In genomic region chr6:39962831-39963230, GRCh38 we compare ENCODE assay signal across 20 cellular contexts. TPM values are rescaled to one million over a fixed set of nuclear protein-coding genes. Genes with fewer than 3 reads are reported as not detected.
DNase-seq lines count a peak whose midpoint lies in the region; ATAC-seq and TF ChIP-seq lines count a peak whose summit lies in the region.
"Had no signal": no experiment of that assay in that cellular context is flagged by ENCODE, and none has a peak within 500 bp of the region (broad histone marks: within the 10 kb centered on the region; RNA-seq: fewer than 3 reads in every experiment).

No MANE protein-coding gene starts in this region.

- H4K20me1 ChIP-seq in IMR-90 (ENCODE audit: insufficient read depth, low read length), result no peaks in the 10 kb centered on the region

- H3K27ac ChIP-seq in IMR-90 (ENCODE audit: insufficient read depth, low read length) (peak overlapping the region; percentile 20; the same call in 1 of the 2 replicates), esophagus squamous epithelium (peak overlapping the region in 3 of 4 donors; percentile 9 to 35 (median 10)), mesodermal cell (ENCODE audit: low read depth, low read length, severe bottlenecking) (peak overlapping the region; percentile 18)

- peak overlapping the region; percentile 52 for H3K4me2 ChIP-seq in IMR-90 (ENCODE audit: low read depth, low read length)

- H3K4me3 ChIP-seq in IMR-90 (ENCODE audit: insufficient read depth, low read depth, low read length) (no peak overlapping the region), esophagus squamous epithelium (no peak overlapping the region), mesodermal cell (ENCODE audit: extremely low read depth, insufficient read depth, low read length, poor library complexity, severe bottlenecking) (no peak overlapping the region)
- H3K4me3 ChIP-seq: heart left ventricle had no signal

- H4K5ac ChIP-seq in IMR-90 (ENCODE audit: low read depth, low read length), result peak overlapping the region; percentile 12; the same call in 1 of the 2 replicates

- no peak overlapping the region for H2AK9ac ChIP-seq in IMR-90 (replicated peaks; ENCODE audit: low read depth, low read length, poor library complexity)

- H3K27me3 ChIP-seq in IMR-90 (ENCODE audit: control insufficient read depth, insufficient read depth, low read length) (peaks cover 2% of the 10 kb centered on the region; the same call in 1 of the 2 replicates), esophagus squamous epithelium (peaks cover 0 to 3% (median 0%) of the 10 kb centered on the region in 4 donors)

- H3K9ac ChIP-seq in IMR-90 (ENCODE audit: low read depth, low read length), result no peak overlapping the region

- H2AK5ac ChIP-seq in IMR-90 (ENCODE audit: low read depth, low read length), result no peak overlapping the region

- peak overlapping the region; percentile 79; the same call in 1 of the 2 replicates for H2BK20ac ChIP-seq in IMR-90 (ENCODE audit: low read depth, low read length)

- WGBS in IMR-90 (ENCODE audit: extremely low coverage in 2 of 2, insufficient read length in 1 of 2), 2 experiments, result no CpG with 5 or more reads among the region's 4 CpGs
- WGBS in esophagus squamous epithelium, 2 donors, result 54 to 64% methylated on average over 4 of the region's 4 CpGs
- 85 to 100% methylated on average over 2 to 4 of the region's 4 CpGs for WGBS in mesodermal cell (ENCODE audit: insufficient coverage in 2 of 2), 2 experiments

- peak overlapping the region; percentile 79; the same call in 1 of the 2 replicates for H3K18ac ChIP-seq in IMR-90 (ENCODE audit: low read depth, low read length)

- H3K9me3 ChIP-seq in IMR-90 (ENCODE audit: control insufficient read depth, insufficient read depth, low read length) (no peaks in the 10 kb centered on the region), esophagus squamous epithelium (no peaks in the 10 kb centered on the region), mesodermal cell (ENCODE audit: control insufficient read depth, low read length) (no peaks in the 10 kb centered on the region)
- H3K9me3 ChIP-seq: heart left ventricle had no signal

- no peak overlapping the region; the same call in 1 of the 2 replicates for H3K4ac ChIP-seq in IMR-90 (ENCODE audit: low read depth, low read length)

- peak; percentile 2 for DNase-seq in AG09319 (ENCODE audit: extremely low read depth, low read depth)
- peak; percentile 70 for DNase-seq in IMR-90
- DNase-seq in esophagus squamous epithelium (lab: John Stamatoyannopoulos, UW), result no peak
- DNase-seq in HPDE6-E6E7 (ENCODE audit: extremely low spot score), result no peak
- DNase-seq in iPS-NIHi7 (ENCODE audit: extremely low spot score), result no peak
- DNase-seq: ACHN; activated CD4-positive, alpha-beta T cell treated with anti-CD3 and anti-CD28 coated beads for 4 hours; heart left ventricle; immature natural killer cell; KG1; NCI-H1092 treated with DMSO at 0.1 percent for 48 hours; NCI-H2081; NCI-H524; small intestine; stimulated activated CD4-positive, alpha-beta T cell treated with anti-CD3 and anti-CD28 coated beads, Interleukin-4, amount 100 ng/mL, for 24 hours had no signal

- dilution Hi-C loops in IMR-90 (cut with HindIII; ENCODE audit: low sequenced_read_pairs, unreplicated experiment), result no loop called here

- no peak overlapping the region; the same call in 1 of the 2 replicates for H3K56ac ChIP-seq in IMR-90 (ENCODE audit: extremely low read depth, insufficient read depth, low read length)

- H2BK5ac ChIP-seq in IMR-90 (ENCODE audit: low read depth, low read length, poor library complexity, severe bottlenecking), result peak overlapping the region; percentile 90

- POLR2A ChIA-PET in IMR-90 (lab: Charles Lee; ENCODE audit: unreplicated experiment), result no interaction called here

- H4K8ac ChIP-seq in IMR-90 (ENCODE audit: low read depth in 2 of 2, low read length in 2 of 2), result peak overlapping the region; percentile 33 to 70; a peak in 3 of 4 replicates

- CTCF ChIA-PET in IMR-90 (lab: Yijun Ruan, JAX), result no interaction called here

- H2BK15ac ChIP-seq in IMR-90 (ENCODE audit: low read depth, low read length), result peak overlapping the region; percentile 49; the same call in 2 of the 3 replicates

- intact Hi-C loops in IMR-90 (cut with micrococcal nuclease) (loop anchor here (1.0 to 5.0 kb wide), 2 partner anchors 29 to 76 kb away; partner anchors contain the start of gene MOCS1), esophagus squamous epithelium (cut with DNase I) (no loop called here)

- TF ChIP-seq POLR2A in IMR-90 (IDR thresholded peaks at IDR 0.05; ENCODE audit: low read depth, low read length) (no peak), esophagus squamous epithelium (IDR thresholded peaks at IDR 0.05) (no peak)

- in situ Hi-C loops in IMR-90 (cut with MboI; ENCODE audit: low sequenced_read_pairs), result no loop called here

- peak overlapping the region; percentile 80 for H2BK120ac ChIP-seq in IMR-90 (ENCODE audit: low read depth, low read length)

- TF ChIP-seq CTCF in AG09319 (IDR thresholded peaks at IDR 0.05; ENCODE audit: low read depth, low read length), result no peak
- no peak for TF ChIP-seq CTCF in IMR-90 (conservative IDR thresholded peaks at IDR 0.05; ENCODE audit: low read depth, low read length)
- no peak for TF ChIP-seq CTCF in esophagus squamous epithelium (IDR thresholded peaks at IDR 0.05)

- H3K9me1 ChIP-seq in IMR-90 (ENCODE audit: insufficient read depth, low read length), result no peaks in the 10 kb centered on the region; the same call in 1 of the 2 replicates

- H4K91ac ChIP-seq in IMR-90 (ENCODE audit: insufficient read depth, low read depth, low read length), result peak overlapping the region; percentile 80; the same call in 1 of the 2 replicates

- H3K4me1 ChIP-seq in IMR-90 (ENCODE audit: control insufficient read depth, insufficient read depth, low read length) (peaks cover 7% of the 10 kb centered on the region), esophagus squamous epithelium (no peaks in the 10 kb centered on the region), mesodermal cell (ENCODE audit: control insufficient read depth, insufficient read depth, low read length, poor library complexity, severe bottlenecking) (peaks cover 16% of the 10 kb centered on the region)

- no peak overlapping the region for H2AFZ ChIP-seq in IMR-90 (replicated peaks; ENCODE audit: low read length, poor library complexity)

- H3K36me3 ChIP-seq in IMR-90 (ENCODE audit: control insufficient read depth, insufficient read depth, low read length) (no peaks in the 10 kb centered on the region), esophagus squamous epithelium (no peaks in the 10 kb centered on the region), mesodermal cell (ENCODE audit: control insufficient read depth, insufficient read depth, low read length) (no peaks in the 10 kb centered on the region)
- H3K36me3 ChIP-seq: heart left ventricle had no signal

- H3K23ac ChIP-seq in IMR-90 (ENCODE audit: low read depth, low read length), result no peak overlapping the region

- no TSS peak for BruUV-seq in IMR-90 (replicated peaks; lab: Mats Ljungman, UMichigan)

- TF ChIP-seq RAD21 in IMR-90 (IDR thresholded peaks at IDR 0.05; ENCODE audit: low read length), result no peak

- ATAC-seq in IMR-90 (ENCODE audit: low read depth) (peak; percentile 90), HG03039 (IDR thresholded peaks at IDR 0.05; ENCODE audit: unreplicated experiment) (no peak), GM21723 (IDR thresholded peaks at IDR 0.05; ENCODE audit: unreplicated experiment) (no peak)
- ATAC-seq: esophagus mucosa; heart left ventricle; natural killer cell treated with Interleukin-12 subunit alpha and Interleukin-12 subunit beta and Interleukin-15 and Interleukin-18, amount 100 ng/mL, for 72 hours had no signal

- no peaks in the 10 kb centered on the region for H3K79me1 ChIP-seq in IMR-90 (ENCODE audit: low read depth in 1 of 2, low read length in 2 of 2)

- no peak overlapping the region for H3K14ac ChIP-seq in IMR-90 (replicated peaks; ENCODE audit: low read depth, low read length)

TF ChIP-seq in IMR-90, 13 proteins besides CTCF, POLR2A, EP300 and RAD21:
- 0 out of 2 replicates have a peak, but pooled peaks have one; percentile 19 for TF ChIP-seq FOS (IDR thresholded peaks at IDR 0.05; ENCODE audit: low read depth, low read length)
- TF ChIP-seq, protein P1, sequence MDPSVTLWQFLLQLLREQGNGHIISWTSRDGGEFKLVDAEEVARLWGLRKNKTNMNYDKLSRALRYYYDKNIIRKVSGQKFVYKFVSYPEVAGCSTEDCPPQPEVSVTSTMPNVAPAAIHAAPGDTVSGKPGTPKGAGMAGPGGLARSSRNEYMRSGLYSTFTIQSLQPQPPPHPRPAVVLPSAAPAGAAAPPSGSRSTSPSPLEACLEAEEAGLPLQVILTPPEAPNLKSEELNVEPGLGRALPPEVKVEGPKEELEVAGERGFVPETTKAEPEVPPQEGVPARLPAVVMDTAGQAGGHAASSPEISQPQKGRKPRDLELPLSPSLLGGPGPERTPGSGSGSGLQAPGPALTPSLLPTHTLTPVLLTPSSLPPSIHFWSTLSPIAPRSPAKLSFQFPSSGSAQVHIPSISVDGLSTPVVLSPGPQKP (IDR thresholded peaks at IDR 0.05; ENCODE audit: borderline replicate concordance, low read depth, low read length), result no peak

RNA-seq across cellular contexts. Expression of gene MOCS1, which starts 28.6 kb away (rescaled TPM):
- total RNA-seq in IMR-90 (2012; rRNA removed), result 8.1 and 9.5 TPM in 2 replicates
- polyA plus RNA-seq in IMR-90 (2012; rRNA removed), result 4.8 and 5.5 TPM in 2 replicates
- 3.4 and 5.4 TPM in 2 replicates for polyA plus RNA-seq in IMR-90 (2012; cell fraction: cytosol; rRNA removed)
- 5.7 and 6.6 TPM in 2 replicates for polyA plus RNA-seq in IMR-90 (2012; cell fraction: nucleus; rRNA removed; ENCODE audit: low replicate concordance)
- 10 to 100 TPM in 2 of 4 donors, 1 to 10 TPM in 2; 5.0 to 12.0 (median 8.4) TPM for total RNA-seq in esophagus squamous epithelium
- polyA plus RNA-seq in mesodermal cell (2013, experiment 1 of 2), result 12.4 TPM
- polyA plus RNA-seq in mesodermal cell (2013, experiment 2 of 2), result 12.4 TPM

Comparison
In these comparisons a context has a peak if more than half of its experiments do, and no peak if none do; other contexts are left out.
1. DNase-seq: peak in AG09319 (single experiment) and IMR-90 (single experiment); none in esophagus squamous epithelium (single experiment), HPDE6-E6E7 (single experiment) and iPS-NIHi7 (single experiment).
2. Peak in every context shown above with its lines, with median percentiles within 50 percentile points of each other: H3K27ac ChIP-seq.